ENCODE assay signal across 17 cellular contexts in the genomic region with DNA sequence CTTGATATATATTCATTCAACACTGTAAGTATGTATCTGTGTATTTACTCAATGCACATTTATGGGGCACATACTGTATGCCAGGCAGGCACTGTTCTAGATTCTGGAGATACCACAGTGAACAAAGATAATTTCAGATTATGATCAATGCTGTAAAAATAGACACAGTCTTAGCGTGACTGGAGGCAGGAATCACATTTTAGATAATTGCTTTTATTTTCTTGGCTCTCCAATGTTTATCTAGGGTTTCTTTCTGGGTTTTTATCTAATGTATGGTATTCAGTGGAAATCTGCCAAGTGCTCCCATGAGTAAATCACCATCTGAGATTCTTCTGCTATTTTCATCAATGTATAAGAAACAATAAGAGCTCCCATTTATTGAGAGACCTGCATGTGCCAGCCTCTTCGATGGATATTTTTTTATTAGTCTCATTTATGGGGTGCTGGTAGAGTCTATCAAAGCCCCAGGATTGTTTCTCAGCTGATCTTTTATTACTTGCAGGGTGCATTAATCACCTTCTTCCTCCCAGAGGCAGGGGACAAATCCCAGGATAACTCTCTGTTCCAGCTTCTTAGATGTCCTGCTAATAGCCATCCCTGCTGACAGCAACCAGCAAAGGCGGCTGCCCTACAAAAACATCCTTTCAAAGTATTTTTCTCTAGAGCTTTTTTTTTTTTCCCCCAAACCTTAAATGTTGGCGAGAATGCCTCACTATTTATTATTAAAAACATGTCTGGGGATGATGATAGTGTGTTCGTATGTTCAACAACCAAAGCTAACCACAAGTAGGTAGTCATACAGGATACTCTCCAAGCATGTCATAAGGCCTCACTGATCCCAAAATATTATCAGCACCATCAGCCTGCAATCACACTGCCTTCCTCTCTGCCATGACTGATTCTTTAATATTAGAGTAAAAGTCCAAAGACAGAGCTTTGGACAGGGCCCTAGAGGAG.
DNase-seq lines count a peak whose midpoint lies in the region; ATAC-seq and TF ChIP-seq lines count a peak whose summit lies in the region.
"Had no signal": no experiment of that assay in that cellular context is flagged by ENCODE, and none has a peak within 500 bp of the region (broad histone marks: within the 10 kb centered on the region; RNA-seq: fewer than 3 reads in every experiment).

No MANE protein-coding gene starts in this region.

- H3K79me2 ChIP-seq in PC-3 (ENCODE audit: low read length) = no peaks in the 10 kb centered on the region

- CTCF ChIA-PET in PC-3 (lab: Charles Lee) = interaction anchor here (0.6 kb wide), 1 partner anchor 70 kb away, joined by 3 read pairs; no protein-coding TSS in a partner anchor

- DNase-seq in Daoy (ENCODE audit: low read depth) (peak; percentile 83), PC-3 (peak; percentile 58), choroid plexus epithelial cell (ENCODE audit: low read depth) (peak; percentile 85), NCI-H2029 treated with DMSO at 0.1 percent for 48 hours (lab: John Stamatoyannopoulos, UW) (no peak), NCI-H1436 treated with DMSO at 0.1 percent for 48 hours (lab: John Stamatoyannopoulos, UW) (no peak)
- DNase-seq: activated CD8-positive, alpha-beta T cell treated with anti-CD3 and anti-CD28 coated beads for 36 hours; left ventricle myocardium inferior; NCI-H1417 treated with DMSO at 0.1 percent for 48 hours; NCI-H526; sigmoid colon; stimulated activated naive CD8-positive, alpha-beta T cell treated with anti-CD3 and anti-CD28 coated beads, Interleukin-15, amount 100 ng/mL, for 72 hours had no signal

- H3K9me3 ChIP-seq in PC-3 (ENCODE audit: low read length) = no peaks in the 10 kb centered on the region
- H3K9me3 ChIP-seq: sigmoid colon had no signal

- H3K9ac ChIP-seq in PC-3 (ENCODE audit: low read length) = no peak overlapping the region

- no peak overlapping the region for H3K4me3 Mint-ChIP-seq in nephron
- H3K4me3 Mint-ChIP-seq: activated CD8-positive, alpha-beta T cell treated with anti-CD3 and anti-CD28 coated beads for 36 hours; natural killer cell treated with Interleukin-12 subunit alpha and Interleukin-12 subunit beta and Interleukin-15 and Interleukin-18, amount 100 ng/mL, for 72 hours; stimulated activated naive CD8-positive, alpha-beta T cell treated with anti-CD3 and anti-CD28 coated beads, Interleukin-15, amount 100 ng/mL, for 72 hours had no signal

- no peak for TF ChIP-seq CTCF in PC-3 (conservative IDR thresholded peaks at IDR 0.05; ENCODE audit: low read depth, low read length)
- TF ChIP-seq CTCF in choroid plexus epithelial cell (conservative IDR thresholded peaks at IDR 0.05; ENCODE audit: low read depth, low read length) = no peak
- TF ChIP-seq CTCF in nephron (IDR thresholded peaks at IDR 0.05; ENCODE audit: unreplicated experiment in 3 of 3) = no peak

- no peak overlapping the region for H2AFZ ChIP-seq in PC-3 (ENCODE audit: low read length)

- H3K27me3 Mint-ChIP-seq in nephron (ENCODE audit: low read depth) = no peaks in the 10 kb centered on the region

- peak overlapping the region; percentile 17 for H3K4me2 ChIP-seq in PC-3 (ENCODE audit: low read length)

- no peaks in the 10 kb centered on the region for H4K20me1 ChIP-seq in PC-3 (ENCODE audit: low read length)

- no peaks in the 10 kb centered on the region for H3K36me3 ChIP-seq in PC-3 (ENCODE audit: low read depth, low read length)
- H3K36me3 ChIP-seq: cardiac muscle cell, left ventricle myocardium inferior, sigmoid colon had no signal

- intact Hi-C loops in PC-3 (cut with micrococcal nuclease) = no loop called here

- peaks cover 49% of the 10 kb centered on the region for H3K4me1 Mint-ChIP-seq in nephron
- H3K4me1 Mint-ChIP-seq: stimulated activated naive CD8-positive, alpha-beta T cell treated with anti-CD3 and anti-CD28 coated beads, Interleukin-15, amount 100 ng/mL, for 72 hours had no signal

- ATAC-seq in PC-3 (peak; percentile 20; the same call in 1 of the 2 replicates), HG02763 (IDR thresholded peaks at IDR 0.05; ENCODE audit: unreplicated experiment) (no peak), GM18520 (IDR thresholded peaks at IDR 0.05; ENCODE audit: unreplicated experiment) (no peak)
- ATAC-seq: activated CD8-positive, alpha-beta T cell treated with anti-CD3 and anti-CD28 coated beads for 36 hours; natural killer cell treated with Interleukin-12 subunit alpha and Interleukin-12 subunit beta and Interleukin-15 and Interleukin-18, amount 100 ng/mL, for 72 hours; stimulated activated naive CD8-positive, alpha-beta T cell treated with anti-CD3 and anti-CD28 coated beads, Interleukin-15, amount 100 ng/mL, for 72 hours had no signal

- H3K27ac ChIP-seq in PC-3 (ENCODE audit: low read length) = peak overlapping the region; percentile 56
- H3K27ac ChIP-seq: left ventricle myocardium inferior, RWPE1 had no signal

- peaks cover 3% of the 10 kb centered on the region for H3F3A ChIP-seq in PC-3 (ENCODE audit: low read length, unreplicated experiment)

- H3K4me3 ChIP-seq in PC-3 (ENCODE audit: low read length) (no peak overlapping the region), choroid plexus epithelial cell (ENCODE audit: low read depth, low read length) (no peak overlapping the region)
- H3K4me3 ChIP-seq: cardiac muscle cell, left ventricle myocardium inferior, sigmoid colon had no signal

- H3K27me3 ChIP-seq in PC-3 (ENCODE audit: low read length) = no peaks in the 10 kb centered on the region
- H3K27me3 ChIP-seq: cardiac muscle cell, sigmoid colon had no signal

- no TSS peak for BruUV-seq in PC-3 (replicated peaks; lab: Mats Ljungman, UMichigan)

- no peaks in the 10 kb centered on the region for H3K36me3 Mint-ChIP-seq in nephron (ENCODE audit: low read depth)
- H3K36me3 Mint-ChIP-seq: natural killer cell treated with Interleukin-12 subunit alpha and Interleukin-12 subunit beta and Interleukin-15 and Interleukin-18, amount 100 ng/mL, for 72 hours had no signal

- H3K27ac Mint-ChIP-seq in nephron = peak overlapping the region; percentile 51 to 96 (median 82)
- H3K27ac Mint-ChIP-seq: activated CD8-positive, alpha-beta T cell treated with anti-CD3 and anti-CD28 coated beads for 36 hours; natural killer cell treated with Interleukin-12 subunit alpha and Interleukin-12 subunit beta and Interleukin-15 and Interleukin-18, amount 100 ng/mL, for 72 hours had no signal

- H3K9me2 ChIP-seq in PC-3 (replicated peaks; ENCODE audit: low read length) = no peaks in the 10 kb centered on the region

- POLR2A ChIA-PET in PC-3 (lab: Charles Lee; ENCODE audit: unreplicated experiment) = no interaction called here

- H3K4me1 ChIP-seq in PC-3 (ENCODE audit: insufficient read depth, low read length) = peaks cover 27% of the 10 kb centered on the region

- peaks cover 8% of the 10 kb centered on the region for H3K9me3 Mint-ChIP-seq in nephron
- H3K9me3 Mint-ChIP-seq: activated CD8-positive, alpha-beta T cell treated with anti-CD3 and anti-CD28 coated beads for 36 hours; natural killer cell treated with Interleukin-12 subunit alpha and Interleukin-12 subunit beta and Interleukin-15 and Interleukin-18, amount 100 ng/mL, for 72 hours; stimulated activated naive CD8-positive, alpha-beta T cell treated with anti-CD3 and anti-CD28 coated beads, Interleukin-15, amount 100 ng/mL, for 72 hours had no signal

Comparison
In these comparisons a context has a peak if more than half of its experiments do, and no peak if none do; other contexts are left out.
1. DNase-seq: peak in Daoy (single experiment), PC-3 (single experiment) and choroid plexus epithelial cell (single experiment); none in NCI-H2029 treated with DMSO at 0.1 percent for 48 hours (single experiment) and NCI-H1436 treated with DMSO at 0.1 percent for 48 hours (single experiment).